ENCODE assay signal across 1 cellular context in the genomic region with DNA sequence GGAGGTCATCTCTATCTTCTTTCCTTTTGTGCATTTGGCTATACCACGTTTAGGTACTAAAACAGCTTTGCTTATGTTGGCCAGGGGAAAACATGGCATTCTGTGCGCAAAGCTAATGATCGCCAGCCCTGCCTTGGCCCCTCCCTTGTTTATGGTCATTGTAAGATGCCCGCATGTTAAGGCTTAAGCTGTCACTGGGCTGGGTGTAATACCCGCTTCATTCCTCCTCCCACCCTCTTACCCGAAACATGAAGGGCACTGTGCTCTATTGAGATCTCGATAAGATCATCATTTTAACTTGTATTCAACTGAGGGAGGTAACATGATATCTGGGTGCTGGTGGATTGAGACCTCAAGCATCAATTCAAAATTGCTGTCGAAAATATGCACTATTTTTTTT.
TF ChIP-seq lines count a peak whose summit lies in the region.

No MANE protein-coding gene starts in this region.

TF ChIP-seq in GM23338, 12 proteins besides CTCF, POLR2A, EP300 and RAD21 (continued from another document):
- TF ChIP-seq ZNF462 (CRISPR knock-in tag; IDR thresholded peaks at IDR 0.05) (no peak), EZH2 (IDR thresholded peaks at IDR 0.05; ENCODE audit: low read depth, unreplicated experiment) (no peak), ZNF331 (CRISPR knock-in tag; IDR thresholded peaks at IDR 0.05; ENCODE audit: low read depth) (no peak), REST (IDR thresholded peaks at IDR 0.05; ENCODE audit: unreplicated experiment) (no peak), ZNF114 (CRISPR knock-in tag; IDR thresholded peaks at IDR 0.05) (no peak), POLR2AphosphoS5 (IDR thresholded peaks at IDR 0.05; ENCODE audit: low read depth) (no peak)
